In genomic region chr6:2986722-2987196, GRCh38 we compare ENCODE assay signal across 8 cellular contexts. TPM values are rescaled to one million over a fixed set of nuclear protein-coding genes. Genes with fewer than 3 reads are reported as not detected.
DNase-seq lines count a peak whose midpoint lies in the region; ATAC-seq, FAIRE-seq and TF ChIP-seq lines count a peak whose summit lies in the region.

No MANE protein-coding gene starts in this region.

- H3K27me3 Mint-ChIP-seq in activated naive CD4-positive, alpha-beta T cell treated with anti-CD3 and anti-CD28 coated beads, Interleukin-2, amount 10 ng/mL, durations not matched to agents 7 days and 5 days = peaks cover 34% of the 10 kb centered on the region

- H3K4me1 Mint-ChIP-seq in activated naive CD4-positive, alpha-beta T cell treated with anti-CD3 and anti-CD28 coated beads, Interleukin-2, amount 10 ng/mL, durations not matched to agents 7 days and 5 days = peaks cover 32% of the 10 kb centered on the region

- H3K4me3 Mint-ChIP-seq in activated naive CD4-positive, alpha-beta T cell treated with anti-CD3 and anti-CD28 coated beads, Interleukin-2, amount 10 ng/mL, durations not matched to agents 7 days and 5 days = peak overlapping the region; percentile 87

- H3K36me3 ChIP-seq in keratinocyte (ENCODE audit: control insufficient read depth in 2 of 2, extremely low read depth in 1 of 2, insufficient read depth in 2 of 2, low read length in 2 of 2) = no peaks in the 10 kb centered on the region

- H3K4me3 ChIP-seq in astrocyte of the cerebellum (ENCODE audit: low read depth, low read length) (no peak overlapping the region), keratinocyte (ENCODE audit: control insufficient read depth in 2 of 3, extremely low read depth in 1 of 3, insufficient read depth in 2 of 3, low read depth in 1 of 3, low read length in 3 of 3) (no peak overlapping the region)

- no peak overlapping the region for H2AFZ ChIP-seq in keratinocyte (ENCODE audit: control insufficient read depth, low read length)

- H3K36me3 Mint-ChIP-seq in activated naive CD4-positive, alpha-beta T cell treated with anti-CD3 and anti-CD28 coated beads, Interleukin-2, amount 10 ng/mL, durations not matched to agents 7 days and 5 days = peaks cover 1% of the 10 kb centered on the region

- peak overlapping the region; percentile 24 for H3K27ac Mint-ChIP-seq in activated naive CD4-positive, alpha-beta T cell treated with anti-CD3 and anti-CD28 coated beads, Interleukin-2, amount 10 ng/mL, durations not matched to agents 7 days and 5 days

- CTCF ChIA-PET in activated naive CD4-positive, alpha-beta T cell treated with anti-CD3 and anti-CD28 coated beads, Interleukin-2, amount 10 ng/mL, durations not matched to agents 7 days and 5 days (lab: Charles Lee) = interaction anchor here (0.6 to 5.5 kb wide), 9 partner anchors 9 to 196 kb away, joined by 3 to 39 read pairs (median 4); no protein-coding TSS in a partner anchor

- peaks cover 33% of the 10 kb centered on the region for H3K4me1 ChIP-seq in keratinocyte (ENCODE audit: control insufficient read depth, extremely low read depth, insufficient read depth, low read length)

- ATAC-seq in HG03108 (IDR thresholded peaks at IDR 0.05; ENCODE audit: unreplicated experiment) = no peak
- no peak for ATAC-seq in HG02678 (IDR thresholded peaks at IDR 0.05; ENCODE audit: unreplicated experiment)

- peak overlapping the region; percentile 51 for H3K27ac ChIP-seq in keratinocyte (ENCODE audit: control insufficient read depth, insufficient read depth, low read length)

- in situ Hi-C loops in astrocyte of the cerebellum (cut with HindIII; ENCODE audit: low sequenced_read_pairs) = no loop called here

- H3K9me1 ChIP-seq in keratinocyte (ENCODE audit: control insufficient read depth, extremely low read depth, insufficient read depth, low read length) = peaks cover 2% of the 10 kb centered on the region

- no peaks in the 10 kb centered on the region for H3K27me3 ChIP-seq in keratinocyte (ENCODE audit: control insufficient read depth, extremely low read depth, insufficient read depth, low read length)

- FAIRE-seq in keratinocyte (lab: Jason Lieb, UNC) = no peak

- TF ChIP-seq CTCF in astrocyte of the cerebellum (IDR thresholded peaks at IDR 0.05; ENCODE audit: low read depth, low read length, missing control alignments) (no peak), keratinocyte (optimal IDR thresholded peaks at IDR 0.05 in 1 of 3, IDR thresholded peaks at IDR 0.05 in 1 of 3, conservative IDR thresholded peaks at IDR 0.05 in 1 of 3; ENCODE audit: extremely low read depth in 1 of 3, insufficient read depth in 2 of 3, low read length in 3 of 3) (no peak)

- H3K9me3 Mint-ChIP-seq in activated naive CD4-positive, alpha-beta T cell treated with anti-CD3 and anti-CD28 coated beads, Interleukin-2, amount 10 ng/mL, durations not matched to agents 7 days and 5 days = no peaks in the 10 kb centered on the region

- dilution Hi-C loops in keratinocyte (cut with MboI; ENCODE audit: extremely low pct_ligation_motif_present, low sequenced_read_pairs) = no loop called here

- peak overlapping the region; percentile 16 for H3K4me2 ChIP-seq in keratinocyte (ENCODE audit: control insufficient read depth, extremely low read depth, insufficient read depth, low read depth, low read length)

- DNase-seq in activated naive CD4-positive, alpha-beta T cell treated with anti-CD3 and anti-CD28 coated beads, Interleukin-2, amount 10 ng/mL, durations not matched to agents 7 days and 5 days = no peak
- DNase-seq in activated naive CD4-positive, alpha-beta T cell (lab: John Stamatoyannopoulos, UW) = no peak
- DNase-seq in astrocyte of the cerebellum (ENCODE audit: low read depth) (peak; percentile 83), keratinocyte (ENCODE audit: low read depth, low spot score) (no peak), ureter (ENCODE audit: low spot score) (peak; percentile 61), SK-N-DZ (ENCODE audit: low spot score) (no peak)

- no peak overlapping the region for H3K9ac ChIP-seq in keratinocyte (ENCODE audit: control insufficient read depth, extremely low read depth, insufficient read depth, low read length)

- H3K9me3 ChIP-seq in keratinocyte (ENCODE audit: control insufficient read depth, low read depth, low read length) = no peaks in the 10 kb centered on the region

- no peaks in the 10 kb centered on the region for H3K79me2 ChIP-seq in keratinocyte (ENCODE audit: control insufficient read depth, insufficient read depth, low read length)

- no peaks in the 10 kb centered on the region for H4K20me1 ChIP-seq in keratinocyte (ENCODE audit: control insufficient read depth, extremely low read depth, insufficient read depth, low read length)

RNA-seq across cellular contexts. Expression of gene NQO2, which starts 12.9 kb away (rescaled TPM):
- polyA plus RNA-seq in keratinocyte = 22.2 to 24.0 TPM (median 22.9 TPM) in 3 replicates
- polyA plus RNA-seq in keratinocyte (2011; ENCODE audit: low read depth) = 40.7 TPM
- polyA plus RNA-seq in keratinocyte (2011; cell fraction: cytosol; rRNA removed) = 19.0 and 24.6 TPM in 2 replicates
- polyA plus RNA-seq in keratinocyte (2011; cell fraction: nucleus; rRNA removed) = 14.2 and 14.7 TPM in 2 replicates
- polyA plus RNA-seq in keratinocyte (2012; ENCODE audit: low replicate concordance) = 18.6 and 22.2 TPM in 2 replicates
- polyA minus RNA-seq in keratinocyte = 15.9 to 25.1 TPM (median 19.6 TPM) in 3 replicates
- polyA minus RNA-seq in keratinocyte (2011; cell fraction: cytosol; rRNA and poly(A)+ RNA removed) = 12.9 TPM
- 4.2 and 4.8 TPM in 2 replicates for polyA minus RNA-seq in keratinocyte (2011; cell fraction: nucleus; rRNA and poly(A)+ RNA removed)
- 27.0 TPM for total RNA-seq in ureter
- polyA plus RNA-seq in SK-N-DZ (2014; cell fraction: cytosol; rRNA removed) = 5.3 and 5.4 TPM in 2 replicates
- polyA plus RNA-seq in SK-N-DZ (2014; cell fraction: nucleus; rRNA removed) = 2.5 and 2.8 TPM in 2 replicates

RNA-seq across cellular contexts. Expression of gene SERPINB6, which starts 15.4 kb away (rescaled TPM):
- 66.1 to 78.2 TPM (median 66.4 TPM) in 3 replicates for polyA plus RNA-seq in keratinocyte
- polyA plus RNA-seq in keratinocyte (2011; ENCODE audit: low read depth) = 43.0 TPM
- 84.2 and 87.7 TPM in 2 replicates for polyA plus RNA-seq in keratinocyte (2011; cell fraction: cytosol; rRNA removed)
- 72.5 and 77.2 TPM in 2 replicates for polyA plus RNA-seq in keratinocyte (2011; cell fraction: nucleus; rRNA removed)
- polyA plus RNA-seq in keratinocyte (2012; ENCODE audit: low replicate concordance) = 41.9 and 70.2 TPM in 2 replicates
- 36.0 to 55.1 TPM (median 46.5 TPM) in 3 replicates for polyA minus RNA-seq in keratinocyte
- 46.2 TPM for polyA minus RNA-seq in keratinocyte (2011; cell fraction: cytosol; rRNA and poly(A)+ RNA removed)
- 18.0 and 28.6 TPM in 2 replicates for polyA minus RNA-seq in keratinocyte (2011; cell fraction: nucleus; rRNA and poly(A)+ RNA removed)
- total RNA-seq in ureter = 121 TPM
- polyA plus RNA-seq in SK-N-DZ (2014; cell fraction: cytosol; rRNA removed) = 24.6 and 26.2 TPM in 2 replicates
- polyA plus RNA-seq in SK-N-DZ (2014; cell fraction: nucleus; rRNA removed) = 22.0 and 25.7 TPM in 2 replicates

Comparison
In these comparisons a context has a peak if more than half of its experiments do, and no peak if none do; other contexts are left out.
1. DNase-seq: peak in astrocyte of the cerebellum (single experiment) and ureter (single experiment); none in activated naive CD4-positive, alpha-beta T cell treated with anti-CD3 and anti-CD28 coated beads, Interleukin-2, amount 10 ng/mL, durations not matched to agents 7 days and 5 days (single experiment), activated naive CD4-positive, alpha-beta T cell (0 of 4), keratinocyte (single experiment) and SK-N-DZ (single experiment).